Comparison of ENCODE assay signal across 8 cellular contexts in the genomic region with DNA sequence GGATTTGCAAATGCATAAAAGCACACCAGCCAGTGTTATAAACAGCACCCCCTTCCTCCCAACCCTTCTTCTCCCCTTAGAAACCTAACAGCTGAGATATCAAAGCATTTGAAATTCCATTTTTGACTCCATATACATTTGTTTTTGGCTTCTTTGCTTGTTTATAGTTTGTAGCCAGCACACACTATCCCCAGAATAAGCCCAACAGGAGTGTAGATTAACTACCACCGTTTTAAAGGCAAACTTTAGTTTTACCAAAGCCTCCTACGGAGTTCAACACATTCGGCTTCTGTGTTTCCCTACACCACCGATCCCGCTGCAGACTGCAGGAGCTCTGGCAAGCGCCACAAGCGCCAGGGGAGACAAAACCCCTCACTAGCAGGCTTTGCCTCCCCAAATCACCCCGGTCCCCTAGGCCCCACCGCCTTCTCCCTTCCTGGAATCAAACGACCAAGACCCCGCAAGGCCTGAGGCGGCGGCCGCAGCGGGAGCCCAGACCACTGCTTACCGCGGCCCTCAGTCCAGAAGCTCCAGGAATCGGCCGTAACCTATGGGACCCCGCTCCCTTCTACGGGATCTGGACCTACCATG. TPM values are rescaled to one million over a fixed set of nuclear protein-coding genes. Genes with fewer than 3 reads are reported as not detected.
DNase-seq lines count a peak whose midpoint lies in the region; ATAC-seq lines count a peak whose summit lies in the region.

No MANE protein-coding gene starts in this region.

- peaks cover 0 to 22% (median 0%) of the 10 kb centered on the region in 3 donors for H3K36me3 Mint-ChIP-seq in CD8-positive, alpha-beta memory T cell

- POLR2A ChIA-PET in CD8-positive, alpha-beta memory T cell (lab: Charles Lee) = interaction anchor here (0.7 to 1.3 kb wide), 3 partner anchors 9 to 45 kb away, joined by 3 read pairs; a partner anchor contains a TSS

- H3K4me1 ChIP-seq in CD8-positive, alpha-beta memory T cell (ENCODE audit: insufficient read depth, low read length) = peaks cover 23% of the 10 kb centered on the region
- H3K4me1 ChIP-seq in adipocyte (ENCODE audit: control insufficient read depth, insufficient read depth, low read length) = peaks cover 43% of the 10 kb centered on the region

- peak overlapping the region; percentile 98 for H3K27ac ChIP-seq in CD8-positive, alpha-beta memory T cell (ENCODE audit: low read depth, low read length)
- peak overlapping the region; percentile 80 for H3K27ac ChIP-seq in KOPT-K1 (ENCODE audit: low read depth, low read length, poor library complexity, severe bottlenecking)

- no peak for DNase-seq in CD8-positive, alpha-beta memory T cell
- peak; percentile 22 for DNase-seq in adipocyte (ENCODE audit: low read depth)
- peak; percentile 27 for DNase-seq in stimulated activated CD4-positive, alpha-beta T cell treated with anti-CD3 and anti-CD28 coated beads, Interleukin-4, amount 100 ng/mL, for 1 hour
- DNase-seq in Ammon's horn (ENCODE audit: low spot score) = no peak

- H3K27me3 ChIP-seq in CD8-positive, alpha-beta memory T cell (ENCODE audit: insufficient read depth, low read length, poor library complexity, severe bottlenecking) = no peaks in the 10 kb centered on the region
- H3K27me3 ChIP-seq in adipocyte (replicated peaks; ENCODE audit: control insufficient read depth, insufficient read depth, low read length) = no peaks in the 10 kb centered on the region

- no peaks in the 10 kb centered on the region for H3K9me3 Mint-ChIP-seq in CD8-positive, alpha-beta memory T cell

- peak overlapping the region; percentile 93 to 100 (median 98) for H3K4me3 Mint-ChIP-seq in CD8-positive, alpha-beta memory T cell

- H3K9ac ChIP-seq in adipocyte (ENCODE audit: low read length) = peak overlapping the region; percentile 96

- ATAC-seq in GM19467 (IDR thresholded peaks at IDR 0.05; ENCODE audit: unreplicated experiment) (peak; percentile 37), HG02588 (IDR thresholded peaks at IDR 0.05; ENCODE audit: unreplicated experiment) (no peak)

- no peaks in the 10 kb centered on the region for H3K9me3 ChIP-seq in CD8-positive, alpha-beta memory T cell (ENCODE audit: low read length)
- H3K9me3 ChIP-seq in KOPT-K1 (ENCODE audit: insufficient read depth, low read length, poor library complexity, severe bottlenecking) (no peaks in the 10 kb centered on the region), adipocyte (ENCODE audit: control insufficient read depth, low read length) (no peaks in the 10 kb centered on the region), iPS-18c (ENCODE audit: control insufficient read depth, insufficient read depth, low read length) (no peaks in the 10 kb centered on the region)

- H3K27me3 Mint-ChIP-seq in CD8-positive, alpha-beta memory T cell = peaks cover 0 to 4% of the 10 kb centered on the region in 2 donors

- CTCF ChIA-PET in CD8-positive, alpha-beta memory T cell (lab: Charles Lee) = interaction anchor here (0.8 to 1.2 kb wide), 2 partner anchors 8 to 473 kb away, joined by 3 read pairs; no protein-coding TSS in a partner anchor

- peaks cover 9% of the 10 kb centered on the region for H3K36me3 ChIP-seq in CD8-positive, alpha-beta memory T cell (ENCODE audit: insufficient read depth, low read length)
- H3K36me3 ChIP-seq in KOPT-K1 (ENCODE audit: insufficient read depth, low read length) = peaks cover 8% of the 10 kb centered on the region; the same call in 1 of the 2 replicates
- no peaks in the 10 kb centered on the region for H3K36me3 ChIP-seq in adipocyte (ENCODE audit: control insufficient read depth, insufficient read depth, low read length, severe bottlenecking)

- H3K4me1 Mint-ChIP-seq in CD8-positive, alpha-beta memory T cell = peaks cover 51 to 69% (median 62%) of the 10 kb centered on the region in 3 donors

- H3K4me3 ChIP-seq in CD8-positive, alpha-beta memory T cell (ENCODE audit: low read length) = peak overlapping the region; percentile 95
- H3K4me3 ChIP-seq in adipocyte (ENCODE audit: low read length) (peak overlapping the region; percentile 88), iPS-18c (ENCODE audit: insufficient read depth, low read depth, low read length) (peak overlapping the region; percentile 93)

- H3K27ac Mint-ChIP-seq in CD8-positive, alpha-beta memory T cell = peak overlapping the region; percentile 97 to 100 (median 98)

RNA-seq across cellular contexts. Expression of a gene that starts 0.4 kb away (rescaled TPM):
- 10 to 100 TPM; 91.8 to 92.9 TPM for total RNA-seq in CD8-positive, alpha-beta memory T cell
- polyA plus RNA-seq in CD8-positive, alpha-beta memory T cell = 64.0 TPM

RNA-seq across cellular contexts. Expression of a gene that starts 45.2 kb away (rescaled TPM):
- 10 to 100 TPM; 66.9 to 68.6 TPM for total RNA-seq in CD8-positive, alpha-beta memory T cell
- 34.7 TPM for polyA plus RNA-seq in CD8-positive, alpha-beta memory T cell

Comparison
In these comparisons a context has a peak if more than half of its experiments do, and no peak if none do; other contexts are left out.
1. DNase-seq: peak in adipocyte (single experiment) and stimulated activated CD4-positive, alpha-beta T cell treated with anti-CD3 and anti-CD28 coated beads, Interleukin-4, amount 100 ng/mL, for 1 hour (single experiment); none in CD8-positive, alpha-beta memory T cell (0 of 5) and Ammon's horn (single experiment).
2. Peak in every context shown above with its lines, with median percentiles within 50 percentile points of each other: H3K4me3 ChIP-seq.